1 cellular context compared by ENCODE assay signal in genomic region chr3:196568246-196569002, GRCh38.
TF ChIP-seq lines count a peak whose summit lies in the region.

FBXO45 (plus strand) TSS chr3:196568660; CDS start chr3:196568985, 325 bp downstream.
WDR53 (minus strand) TSS chr3:196568554; CDS start chr3:196561475, 7,079 bp downstream.

TF ChIP-seq in HepG2, 621 proteins besides CTCF, POLR2A, EP300 and RAD21 (continued from another document and continues in another):
- TF ChIP-seq TFE3 (CRISPR knock-in tag; IDR thresholded peaks at IDR 0.05), result 0 out of 2 replicates have a peak, but pooled peaks have one; percentile 31
- no peak for TF ChIP-seq MED8 (CRISPR knock-in tag; IDR thresholded peaks at IDR 0.05; ENCODE audit: insufficient replicate concordance)
- TF ChIP-seq SKI (IDR thresholded peaks at IDR 0.05; ENCODE audit: partially characterized antibody), result peak; percentile 60
- no peak for TF ChIP-seq MTERF4 (CRISPR knock-in tag; IDR thresholded peaks at IDR 0.05)
- TF ChIP-seq ZNF30 (CRISPR knock-in tag; IDR thresholded peaks at IDR 0.05), result no peak
- TF ChIP-seq ZNF207 (IDR thresholded peaks at IDR 0.05; ENCODE audit: borderline replicate concordance), result no peak
- TF ChIP-seq ZBED4 (CRISPR knock-in tag; IDR thresholded peaks at IDR 0.05; ENCODE audit: borderline replicate concordance), result peak; percentile 50; the same call in 1 of the 2 replicates
- TF ChIP-seq BORCS8-MEF2B (CRISPR knock-in tag; IDR thresholded peaks at IDR 0.05), result peak; percentile 78
- no peak for TF ChIP-seq ZNF280B (CRISPR knock-in tag; IDR thresholded peaks at IDR 0.05; ENCODE audit: borderline replicate concordance)
- 0 out of 2 replicates have a peak, but pooled peaks have one; percentile 84 for TF ChIP-seq ZNF772 (CRISPR knock-in tag; IDR thresholded peaks at IDR 0.05)
- peak; percentile 68; the same call in 1 of the 2 replicates for TF ChIP-seq MAF1 (CRISPR knock-in tag; IDR thresholded peaks at IDR 0.05; ENCODE audit: borderline replicate concordance)
- 0 out of 2 replicates have a peak, but pooled peaks have one; percentile 32 for TF ChIP-seq ZSCAN12 (CRISPR knock-in tag; IDR thresholded peaks at IDR 0.05)
- 0 out of 2 replicates have a peak, but pooled peaks have one; percentile 20 for TF ChIP-seq EED (CRISPR knock-in tag; IDR thresholded peaks at IDR 0.05)
- no peak for TF ChIP-seq SMYD3 (CRISPR knock-in tag; IDR thresholded peaks at IDR 0.05)
- TF ChIP-seq ZNF83 (CRISPR knock-in tag; IDR thresholded peaks at IDR 0.05; ENCODE audit: borderline replicate concordance), result no peak
- 0 out of 2 replicates have a peak, but pooled peaks have one; percentile 26 for TF ChIP-seq HOMEZ (CRISPR knock-in tag; IDR thresholded peaks at IDR 0.05; ENCODE audit: low read depth)
- peak; percentile 97 for TF ChIP-seq ZNF574 (CRISPR knock-in tag; IDR thresholded peaks at IDR 0.05)
- peak; percentile 80; the same call in 1 of the 2 replicates for TF ChIP-seq SIN3A (IDR thresholded peaks at IDR 0.05; ENCODE audit: borderline replicate concordance, low read depth, low read length)
- TF ChIP-seq ZNF350 (CRISPR knock-in tag; IDR thresholded peaks at IDR 0.05; ENCODE audit: borderline replicate concordance, low read depth), result no peak
- no peak; the same call in 1 of the 2 replicates for TF ChIP-seq FOXM1 (CRISPR knock-in tag; IDR thresholded peaks at IDR 0.05)
- peak; percentile 31 for TF ChIP-seq DBP (CRISPR knock-in tag; IDR thresholded peaks at IDR 0.05; ENCODE audit: not compliant biosample characterization)
- TF ChIP-seq SMAD1 (CRISPR knock-in tag; IDR thresholded peaks at IDR 0.05; ENCODE audit: borderline replicate concordance, low read depth), result 0 out of 2 replicates have a peak, but pooled peaks have one; percentile 25
- TF ChIP-seq CREBL2 (CRISPR knock-in tag; IDR thresholded peaks at IDR 0.05; ENCODE audit: borderline replicate concordance), result peak; percentile 73; the same call in 1 of the 2 replicates
- TF ChIP-seq ZNF335 (CRISPR knock-in tag; IDR thresholded peaks at IDR 0.05), result 0 out of 2 replicates have a peak, but pooled peaks have one; percentile 22
- TF ChIP-seq POLR2G (IDR thresholded peaks at IDR 0.05; ENCODE audit: low read depth, low read length), result peak; percentile 87
- TF ChIP-seq MEF2D (CRISPR knock-in tag; IDR thresholded peaks at IDR 0.05), result 0 out of 2 replicates have a peak, but pooled peaks have one; percentile 56
- TF ChIP-seq SAFB2 (CRISPR knock-in tag; IDR thresholded peaks at IDR 0.05; ENCODE audit: borderline replicate concordance, low read depth), result no peak
- TF ChIP-seq SKIL (CRISPR knock-in tag; IDR thresholded peaks at IDR 0.05; ENCODE audit: borderline replicate concordance), result no peak
- TF ChIP-seq BATF2 (CRISPR knock-in tag; IDR thresholded peaks at IDR 0.05), result no peak
- TF ChIP-seq SMARCE1 (IDR thresholded peaks at IDR 0.05; ENCODE audit: borderline replicate concordance), result no peak
- TF ChIP-seq SP1 (IDR thresholded peaks at IDR 0.05), result no peak
- TF ChIP-seq SP1 (CRISPR knock-in tag; IDR thresholded peaks at IDR 0.05), result peak; percentile 89
- TF ChIP-seq RFX1 (IDR thresholded peaks at IDR 0.05), result no peak
- TF ChIP-seq ZNF280D (CRISPR knock-in tag; IDR thresholded peaks at IDR 0.05), result no peak
- 0 out of 2 replicates have a peak, but pooled peaks have one; percentile 22 for TF ChIP-seq BCL6 (CRISPR knock-in tag; IDR thresholded peaks at IDR 0.05)
- TF ChIP-seq KMT2B (CRISPR knock-in tag; IDR thresholded peaks at IDR 0.05), result peak; percentile 98
